ENCODE assay signal across 35 cellular contexts in the genomic region with DNA sequence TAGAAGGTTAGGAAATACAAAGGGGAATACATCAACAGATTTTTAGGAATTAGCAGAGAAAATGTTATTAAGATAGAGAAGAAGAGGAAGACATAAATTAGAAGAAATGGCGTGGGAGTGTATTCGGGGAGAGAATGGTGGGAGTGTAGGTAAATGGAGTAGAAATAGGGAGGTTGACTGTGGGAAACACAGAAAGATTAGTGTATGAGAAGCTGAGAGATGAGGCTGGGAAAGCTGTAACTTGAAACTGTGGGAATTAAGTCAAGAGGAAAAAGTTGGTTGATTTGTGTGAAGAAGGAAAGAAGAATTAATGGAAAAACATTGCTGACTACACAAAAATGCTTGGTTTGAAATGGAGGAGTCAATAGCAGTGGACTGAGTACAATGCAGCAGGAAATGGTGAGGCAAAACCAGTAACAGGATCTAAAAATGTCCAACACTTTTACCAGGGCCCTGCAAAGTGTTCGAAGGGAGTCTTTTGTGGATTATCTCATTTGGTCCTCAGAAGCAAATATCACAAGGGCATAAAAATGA.
A peak's percentile ranks its signal among the peaks of the same experiment; 100 is the strongest.
DNase-seq lines count a peak whose midpoint lies in the region; ATAC-seq, FAIRE-seq and TF ChIP-seq lines count a peak whose summit lies in the region.
"Had no signal": no experiment of that assay in that cellular context is flagged by ENCODE, and none has a peak within 500 bp of the region (broad histone marks: within the 10 kb centered on the region; RNA-seq: fewer than 3 reads in every experiment).

No MANE protein-coding gene starts in this region.

- H3K4me1 ChIP-seq in Loucy (ENCODE audit: insufficient read depth, low read length, poor library complexity, severe bottlenecking) = peaks cover 44% of the 10 kb centered on the region
- H3K4me1 ChIP-seq: colonic mucosa had no signal

- peak; percentile 6 for FAIRE-seq in D721Med (lab: Jason Lieb, UNC)
- FAIRE-seq: GM12878, H54, HTR-8/SVneo, islet of Langerhans, urothelium cell line had no signal

- H3K27me3 ChIP-seq in Loucy (ENCODE audit: insufficient read depth, low read length, poor library complexity, severe bottlenecking) = no peaks in the 10 kb centered on the region
- H3K27me3 ChIP-seq: colonic mucosa, ovary had no signal

- no peak overlapping the region for H3K4me2 ChIP-seq in Loucy (ENCODE audit: low read depth, low read length, poor library complexity, severe bottlenecking)

- no peaks in the 10 kb centered on the region for H3K36me3 ChIP-seq in Loucy (ENCODE audit: insufficient read depth, low read length)
- H3K36me3 ChIP-seq: colonic mucosa, ovary had no signal

- no peaks in the 10 kb centered on the region for H3K79me2 ChIP-seq in Loucy (ENCODE audit: insufficient read depth, low read length)

- TF ChIP-seq CTCF in D721Med (IDR thresholded peaks at IDR 0.05; ENCODE audit: insufficient read depth, missing control alignments) (no peak), Loucy (conservative IDR thresholded peaks at IDR 0.05; ENCODE audit: low read length) (no peak)

- peaks cover 1% of the 10 kb centered on the region for H3K9me3 Mint-ChIP-seq in activated naive CD8-positive, alpha-beta T cell treated with anti-CD3 and anti-CD28 coated beads for 36 hours
- H3K9me3 Mint-ChIP-seq: CD8-positive, alpha-beta memory T cell; effector memory CD8-positive, alpha-beta T cell had no signal

- no peaks in the 10 kb centered on the region for H3K27me3 Mint-ChIP-seq in activated naive CD8-positive, alpha-beta T cell treated with anti-CD3 and anti-CD28 coated beads for 36 hours
- H3K27me3 Mint-ChIP-seq: activated CD4-positive, alpha-beta memory T cell treated with anti-CD3 and anti-CD28 coated beads for 36 hours had no signal

- H3K9ac ChIP-seq in Loucy (ENCODE audit: low read depth, low read length, poor library complexity, severe bottlenecking) = no peak overlapping the region

- H3K9me3 ChIP-seq in Loucy (ENCODE audit: insufficient read depth, low read depth, low read length) = no peaks in the 10 kb centered on the region
- H3K9me3 ChIP-seq: colonic mucosa, ovary had no signal

- no peaks in the 10 kb centered on the region for H3K9me2 ChIP-seq in Loucy (replicated peaks; ENCODE audit: low read depth, low read length)

- H3K4me3 Mint-ChIP-seq in activated naive CD8-positive, alpha-beta T cell treated with anti-CD3 and anti-CD28 coated beads for 36 hours = no peak overlapping the region
- H3K4me3 Mint-ChIP-seq: activated CD4-positive, alpha-beta memory T cell treated with anti-CD3 and anti-CD28 coated beads for 36 hours; CD8-positive, alpha-beta memory T cell; effector memory CD8-positive, alpha-beta T cell; naive thymus-derived CD8-positive, alpha-beta T cell had no signal

- peaks cover 23% of the 10 kb centered on the region for H3K4me1 Mint-ChIP-seq in activated naive CD8-positive, alpha-beta T cell treated with anti-CD3 and anti-CD28 coated beads for 36 hours

- H3K4me3 ChIP-seq in Loucy (ENCODE audit: low read length, poor library complexity, severe bottlenecking) = no peak overlapping the region
- H3K4me3 ChIP-seq: colonic mucosa, GM12878, ovary had no signal

- H2AFZ ChIP-seq in Loucy (ENCODE audit: low read length) = peak overlapping the region; percentile 57

- H3K27ac Mint-ChIP-seq in activated naive CD8-positive, alpha-beta T cell treated with anti-CD3 and anti-CD28 coated beads for 36 hours = no peak overlapping the region
- H3K27ac Mint-ChIP-seq: activated CD4-positive, alpha-beta memory T cell treated with anti-CD3 and anti-CD28 coated beads for 36 hours; activated naive CD4-positive, alpha-beta T cell treated with anti-CD3 and anti-CD28 coated beads, Interleukin-2, amount 50 U/mL, for 72 hours; activated T-helper 2 cell treated with anti-CD3 and anti-CD28 coated beads, Interferon-gamma antibody, Interleukin-2, Interleukin-4, amounts not matched to agents 10 μg/mL and 5 μg/mL and 100 μg/mL, durations not matched to agents 14 hours and 24 hours and 36 hours; CD8-positive, alpha-beta memory T cell; effector memory CD8-positive, alpha-beta T cell had no signal

- DNase-seq in D721Med (ENCODE audit: insufficient read length, low spot score) = no peak
- peak; percentile 14 for DNase-seq in kidney glomerular epithelial cell (lab: John Stamatoyannopoulos, UW)
- DNase-seq in renal cortical epithelial cell (ENCODE audit: low read depth) = peak; percentile 9
- DNase-seq in activated naive CD8-positive, alpha-beta T cell treated with anti-CD3 and anti-CD28 coated beads for 36 hours = no peak
- DNase-seq in mucosa of gallbladder (ENCODE audit: low spot score) = no peak
- DNase-seq: activated CD4-positive, alpha-beta memory T cell treated with anti-CD3 and anti-CD28 coated beads for 36 hours; activated CD4-positive, CD25-positive, alpha-beta regulatory T cell treated with anti-CD3 and anti-CD28 coated beads, Interleukin-2, amount 50 U/mL, for 72 hours; anterior cingulate cortex; CD8-positive, alpha-beta memory T cell; colonic mucosa; DMS 273 treated with DMSO at 0.1 percent for 48 hours; effector memory CD8-positive, alpha-beta T cell; erythroblast; KG1; left ventricle myocardium superior; naive thymus-derived CD8-positive, alpha-beta T cell; NCI-H1417; NCI-H2029 treated with DMSO at 0.1 percent for 48 hours; NCI-H2227 treated with DMSO at 0.1 percent for 48 hours; NCI-H526 treated with DMSO at 0.1 percent for 48 hours; ovary; retina; SHP77; stimulated activated CD4-positive, alpha-beta T cell treated with anti-CD3 and anti-CD28 coated beads, Interleukin-1b, Interleukin-23, amount 100 ng/mL, for 48 hours; stimulated activated naive CD8-positive, alpha-beta T cell treated with anti-CD3 and anti-CD28 coated beads, Interleukin-15, Interleukin-2, amounts not matched to agents 100 U/mL and 50 U/mL, for 24 hours had no signal

- no peaks in the 10 kb centered on the region for H3F3A ChIP-seq in Loucy (ENCODE audit: low read depth)

- H3K36me3 Mint-ChIP-seq in activated naive CD8-positive, alpha-beta T cell treated with anti-CD3 and anti-CD28 coated beads for 36 hours = peaks cover 2% of the 10 kb centered on the region
- H3K36me3 Mint-ChIP-seq: activated naive CD4-positive, alpha-beta T cell treated with anti-CD3 and anti-CD28 coated beads, Interleukin-2, amount 50 U/mL, for 72 hours had no signal

- no peaks in the 10 kb centered on the region for H4K20me1 ChIP-seq in Loucy (ENCODE audit: insufficient read depth, low read length, poor library complexity, severe bottlenecking)

- ATAC-seq in GM19463 (IDR thresholded peaks at IDR 0.05; ENCODE audit: unreplicated experiment) = no peak
- ATAC-seq: activated naive CD4-positive, alpha-beta T cell treated with anti-CD3 and anti-CD28 coated beads, Interleukin-2, amount 50 U/mL, for 72 hours; effector memory CD8-positive, alpha-beta T cell; GM12878; left ventricle myocardium superior; naive thymus-derived CD8-positive, alpha-beta T cell; Panc1; stimulated activated naive CD8-positive, alpha-beta T cell treated with anti-CD3 and anti-CD28 coated beads, Interleukin-15, Interleukin-2, amounts not matched to agents 100 U/mL and 50 U/mL, for 24 hours had no signal

Comparison
In these comparisons a context has a peak if more than half of its experiments do, and no peak if none do; other contexts are left out.
1. DNase-seq: peak in kidney glomerular epithelial cell (single experiment) and renal cortical epithelial cell (single experiment); none in D721Med (single experiment), activated naive CD8-positive, alpha-beta T cell treated with anti-CD3 and anti-CD28 coated beads for 36 hours (single experiment) and mucosa of gallbladder (single experiment).